ENCODE assay signal across 8 cellular contexts in genomic region chr4:26238782-26239647, GRCh38.
DNase-seq lines count a peak whose midpoint lies in the region; ATAC-seq, FAIRE-seq and TF ChIP-seq lines count a peak whose summit lies in the region.

No MANE protein-coding gene starts in this region.

- H3K4me1 ChIP-seq in HUES64 (ENCODE audit: insufficient read depth, low read length) = peaks cover 25% of the 10 kb centered on the region
- H3K4me1 ChIP-seq in SJCRH30 = peaks cover 35% of the 10 kb centered on the region
- H3K4me1 ChIP-seq in heart right ventricle = peaks cover 0 to 23% (median 8%) of the 10 kb centered on the region in 9 donors
- peaks cover 0 to 2% of the 10 kb centered on the region in 2 donors for H3K4me1 ChIP-seq in small intestine (ENCODE audit: control insufficient read depth in 2 of 2, insufficient read depth in 1 of 2, low read depth in 1 of 2, low read length in 1 of 2)

- 0 out of 2 replicates have a peak overlapping the region, but pooled peaks have one; percentile 1 for H3K9ac ChIP-seq in HUES64 (ENCODE audit: low read depth, low read length)

- WGBS in HUES64 = 39% methylated on average over 12 of the region's 12 CpGs
- 35 to 40% methylated on average over 12 of the region's 12 CpGs for WGBS in heart right ventricle, 2 donors
- 15 to 40% (median 38%) methylated on average over 12 of the region's 12 CpGs for WGBS in small intestine, 3 donors

- DNase-seq in SJCRH30 (peak; percentile 96 to 99), heart right ventricle (peak in 1 of 2 donors; percentile 16), small intestine (peak; percentile 60), urothelium cell line (ENCODE audit: low spot score) (no peak), T1000 (lab: John Stamatoyannopoulos, UW) (no peak)
- DNase-seq in activated CD4-positive, alpha-beta T cell treated with anti-CD3 and anti-CD28 coated beads, Interleukin-2, amount 50 U/mL, for 1 hour = no peak

- intact Hi-C loops in heart right ventricle (cut with DNase I) = no loop called here

- H3K27ac ChIP-seq in HUES64 (ENCODE audit: low read depth, low read length) = peak overlapping the region; percentile 68; the same call in 1 of the 2 replicates
- peak overlapping the region; percentile 88 for H3K27ac ChIP-seq in SJCRH30
- peak overlapping the region in 4 of 10 donors; percentile 17 to 74 (median 20) for H3K27ac ChIP-seq in heart right ventricle
- peak overlapping the region; percentile 81 to 93 for H3K27ac ChIP-seq in small intestine (ENCODE audit: low read depth in 1 of 2, low read length in 1 of 2)

- ATAC-seq in heart right ventricle (peak in 7 of 8 donors; percentile 44 to 75 (median 55)), HG02571 (IDR thresholded peaks at IDR 0.05; ENCODE audit: unreplicated experiment) (no peak)

- no peak for TF ChIP-seq CTCF in heart right ventricle (IDR thresholded peaks at IDR 0.05)

- no peaks in the 10 kb centered on the region for H3K9me3 ChIP-seq in HUES64 (ENCODE audit: insufficient read depth, low read depth, low read length)
- no peaks in the 10 kb centered on the region for H3K9me3 ChIP-seq in SJCRH30 (replicated peaks)
- H3K9me3 ChIP-seq in heart right ventricle = peaks cover 0 to 5% (median 0%) of the 10 kb centered on the region in 11 donors
- no peaks in the 10 kb centered on the region for H3K9me3 ChIP-seq in small intestine (ENCODE audit: control insufficient read depth, low read depth)

- H3K4me3 ChIP-seq in HUES64 (ENCODE audit: low read length) = peak overlapping the region; percentile 9; the same call in 1 of the 2 replicates
- peak overlapping the region; percentile 32 for H3K4me3 ChIP-seq in SJCRH30
- H3K4me3 ChIP-seq in heart right ventricle = no peak overlapping the region
- peak overlapping the region in 1 of 2 donors; percentile 16 for H3K4me3 ChIP-seq in small intestine (ENCODE audit: low read depth in 1 of 2, low read length in 2 of 2)

- FAIRE-seq in small intestine (lab: Jason Lieb, UNC) = no peak
- no peak for FAIRE-seq in urothelium cell line (lab: Jason Lieb, UNC)

- no peaks in the 10 kb centered on the region for H3K36me3 ChIP-seq in HUES64 (ENCODE audit: insufficient read depth, low read length)
- H3K36me3 ChIP-seq in SJCRH30 = no peaks in the 10 kb centered on the region
- H3K36me3 ChIP-seq in heart right ventricle = no peaks in the 10 kb centered on the region
- H3K36me3 ChIP-seq in small intestine (ENCODE audit: control insufficient read depth in 2 of 2, insufficient read depth in 2 of 2, low read length in 2 of 2) = no peaks in the 10 kb centered on the region

- H3K27me3 ChIP-seq in HUES64 (ENCODE audit: insufficient read depth, low read length) (no peaks in the 10 kb centered on the region), SJCRH30 (no peaks in the 10 kb centered on the region), heart right ventricle (peaks cover 0 to 4% (median 0%) of the 10 kb centered on the region in 7 donors), small intestine (ENCODE audit: control insufficient read depth in 2 of 2, insufficient read depth in 2 of 2, low read length in 2 of 2) (no peaks in the 10 kb centered on the region)

Comparison
In these comparisons a context has a peak if more than half of its experiments do, and no peak if none do; other contexts are left out.
1. H3K4me3 ChIP-seq: peak in HUES64 (single experiment) and SJCRH30 (single experiment); none in heart right ventricle (0 of 10).
2. DNase-seq: peak in SJCRH30 (2 of 2) and small intestine (single experiment); none in activated CD4-positive, alpha-beta T cell treated with anti-CD3 and anti-CD28 coated beads, Interleukin-2, amount 50 U/mL, for 1 hour (single experiment), urothelium cell line (single experiment) and T1000 (single experiment).